ENCODE assay signal across 1 cellular context in the genomic region with DNA sequence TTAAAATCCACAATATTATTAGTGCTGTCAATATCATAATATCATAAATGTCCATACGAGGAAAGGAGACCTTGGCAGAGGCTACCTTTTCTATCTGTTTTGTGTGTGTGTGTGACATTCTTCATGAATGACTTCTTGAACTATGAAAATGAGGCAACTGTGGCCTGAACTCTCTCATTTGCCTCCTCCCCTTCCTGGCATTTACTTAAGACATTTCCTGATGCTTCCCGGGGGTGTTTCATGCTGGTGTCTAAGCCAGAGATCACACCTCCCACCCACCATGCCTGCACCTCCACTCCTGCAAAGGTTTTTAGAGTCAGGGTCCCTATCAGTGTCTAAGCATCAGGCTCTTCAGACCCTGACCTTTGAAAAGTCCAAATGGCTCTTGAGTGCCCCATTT.
TF ChIP-seq lines count a peak whose summit lies in the region.

No MANE protein-coding gene starts in this region.

TF ChIP-seq in IMR-90, 13 proteins besides CTCF, POLR2A, EP300 and RAD21 (continued from another document):
- no peak for TF ChIP-seq RCOR1 (IDR thresholded peaks at IDR 0.05; ENCODE audit: insufficient replicate concordance, low read length)
- TF ChIP-seq, protein P1, sequence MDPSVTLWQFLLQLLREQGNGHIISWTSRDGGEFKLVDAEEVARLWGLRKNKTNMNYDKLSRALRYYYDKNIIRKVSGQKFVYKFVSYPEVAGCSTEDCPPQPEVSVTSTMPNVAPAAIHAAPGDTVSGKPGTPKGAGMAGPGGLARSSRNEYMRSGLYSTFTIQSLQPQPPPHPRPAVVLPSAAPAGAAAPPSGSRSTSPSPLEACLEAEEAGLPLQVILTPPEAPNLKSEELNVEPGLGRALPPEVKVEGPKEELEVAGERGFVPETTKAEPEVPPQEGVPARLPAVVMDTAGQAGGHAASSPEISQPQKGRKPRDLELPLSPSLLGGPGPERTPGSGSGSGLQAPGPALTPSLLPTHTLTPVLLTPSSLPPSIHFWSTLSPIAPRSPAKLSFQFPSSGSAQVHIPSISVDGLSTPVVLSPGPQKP (IDR thresholded peaks at IDR 0.05; ENCODE audit: borderline replicate concordance, low read depth, low read length): no peak
- no peak for TF ChIP-seq CEBPB (IDR thresholded peaks at IDR 0.05; ENCODE audit: low read depth, low read length)
- no peak for TF ChIP-seq SMC3 (IDR thresholded peaks at IDR 0.05; ENCODE audit: low read depth, low read length)
- no peak for TF ChIP-seq RFX5 (IDR thresholded peaks at IDR 0.05; ENCODE audit: low read depth, low read length)
- no peak for TF ChIP-seq FOS (IDR thresholded peaks at IDR 0.05; ENCODE audit: low read depth, low read length)
- TF ChIP-seq, protein P2, sequence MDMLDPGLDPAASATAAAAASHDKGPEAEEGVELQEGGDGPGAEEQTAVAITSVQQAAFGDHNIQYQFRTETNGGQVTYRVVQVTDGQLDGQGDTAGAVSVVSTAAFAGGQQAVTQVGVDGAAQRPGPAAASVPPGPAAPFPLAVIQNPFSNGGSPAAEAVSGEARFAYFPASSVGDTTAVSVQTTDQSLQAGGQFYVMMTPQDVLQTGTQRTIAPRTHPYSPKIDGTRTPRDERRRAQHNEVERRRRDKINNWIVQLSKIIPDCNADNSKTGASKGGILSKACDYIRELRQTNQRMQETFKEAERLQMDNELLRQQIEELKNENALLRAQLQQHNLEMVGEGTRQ (IDR thresholded peaks at IDR 0.05; ENCODE audit: low read depth, low read length): no peak
- TF ChIP-seq NFE2L2 (IDR thresholded peaks at IDR 0.05; ENCODE audit: low read depth, low read length): no peak
